ENCODE assay signal across 8 cellular contexts in genomic region chr18:54269924-54270844, GRCh38. TPM values are rescaled to one million over a fixed set of nuclear protein-coding genes. Genes with fewer than 3 reads are reported as not detected.
DNase-seq lines count a peak whose midpoint lies in the region; ATAC-seq and TF ChIP-seq lines count a peak whose summit lies in the region.

No MANE protein-coding gene starts in this region.

- DNase-seq in AG09309 (ENCODE audit: low read depth) (no peak), NCI-H526 treated with DMSO at 0.1 percent for 48 hours (lab: John Stamatoyannopoulos, UW) (peak; percentile 11), activated T-cell treated with anti-CD3 and anti-CD28 coated beads for 24 hours (ENCODE audit: low read depth) (peak; percentile 36), esophagus muscularis mucosa (ENCODE audit: extremely low spot score) (no peak), natural killer cell (peak; percentile 32), tibial artery (peak in 1 of 2 donors; percentile 71)

- H3K27me3 Mint-ChIP-seq in natural killer cell (ENCODE audit: low read depth in 2 of 2), result no peaks in the 10 kb centered on the region

- peaks cover 23 to 24% of the 10 kb centered on the region in 2 donors for H3K4me1 Mint-ChIP-seq in natural killer cell

- TF ChIP-seq POLR2A in esophagus muscularis mucosa (IDR thresholded peaks at IDR 0.05; ENCODE audit: low read depth), result no peak

- H3K4me3 ChIP-seq in AG09309 (ENCODE audit: control insufficient read depth, low read depth, low read length) (peak overlapping the region; percentile 79), esophagus muscularis mucosa (peak overlapping the region; percentile 72 to 83 (median 82)), tibial artery (peak overlapping the region; percentile 71 to 73)

- H3K27ac ChIP-seq in esophagus muscularis mucosa (replicated peaks in 1 of 4), result peak overlapping the region; percentile 87 to 91 (median 88)
- peak overlapping the region; percentile 88 to 90 for H3K27ac ChIP-seq in tibial artery

- H3K4me1 ChIP-seq in esophagus muscularis mucosa (peaks cover 7 to 22% (median 18%) of the 10 kb centered on the region in 4 donors), tibial artery (peaks cover 0 to 18% (median 7%) of the 10 kb centered on the region in 4 donors)

- WGBS in esophagus muscularis mucosa, result 12% methylated on average over 25 of the region's 25 CpGs

- peak; percentile 48 for TF ChIP-seq CTCF in AG09309 (IDR thresholded peaks at IDR 0.05; ENCODE audit: control insufficient read depth, insufficient read depth, low read depth, low read length, missing control alignments)
- TF ChIP-seq CTCF in esophagus muscularis mucosa (IDR thresholded peaks at IDR 0.05), result peak; percentile 26 to 45 (median 32)
- TF ChIP-seq CTCF in natural killer cell (IDR thresholded peaks at IDR 0.05), result peak; percentile 49
- TF ChIP-seq CTCF in tibial artery (IDR thresholded peaks at IDR 0.05), result peak; percentile 40 to 52

- no peaks in the 10 kb centered on the region for H3K9me3 Mint-ChIP-seq in natural killer cell

- H3K4me3 Mint-ChIP-seq in natural killer cell, result peak overlapping the region; percentile 96

- H3K36me3 ChIP-seq in esophagus muscularis mucosa, result no peaks in the 10 kb centered on the region
- no peaks in the 10 kb centered on the region for H3K36me3 ChIP-seq in tibial artery

- peak overlapping the region; percentile 80 to 98 for H3K27ac Mint-ChIP-seq in natural killer cell

- no peak for TF ChIP-seq EP300 in esophagus muscularis mucosa (IDR thresholded peaks at IDR 0.05)

- no peaks in the 10 kb centered on the region for H3K9me3 ChIP-seq in esophagus muscularis mucosa
- H3K9me3 ChIP-seq in tibial artery, result no peaks in the 10 kb centered on the region

- H3K27me3 ChIP-seq in esophagus muscularis mucosa, result no peaks in the 10 kb centered on the region
- H3K27me3 ChIP-seq in tibial artery, result no peaks in the 10 kb centered on the region

- ATAC-seq in GM18861 (IDR thresholded peaks at IDR 0.05; ENCODE audit: unreplicated experiment) (peak; percentile 25), HG03095 (IDR thresholded peaks at IDR 0.05; ENCODE audit: unreplicated experiment) (peak; percentile 27), natural killer cell (peak; percentile 25 to 47 (median 37))

- no peaks in the 10 kb centered on the region for H3K36me3 Mint-ChIP-seq in natural killer cell

- intact Hi-C loops in esophagus muscularis mucosa (cut with DNase I), result loop anchor here (2.0 kb wide), 1 partner anchor 45 kb away; the partner anchor contains the start of gene MBD2
- intact Hi-C loops in natural killer cell (cut with micrococcal nuclease), result loop anchor here (1.0 to 2.0 kb wide), 3 partner anchors 42 to 87 kb away; partner anchors contain the start of genes C18orf54, MBD2 and STARD6
- intact Hi-C loops in tibial artery (cut with DNase I; ENCODE audit: low total_unique reads), result loop anchor here (5.0 kb wide), 1 partner anchor 48 kb away; the partner anchor contains the start of gene MBD2

RNA-seq across cellular contexts. Expression of gene POLI, which starts 0.9 kb away (rescaled TPM):
- total RNA-seq in esophagus muscularis mucosa (10 to 100 TPM; 19.9 to 28.0 (median 23.1) TPM), natural killer cell (10 to 100 TPM; 20.0 to 31.3 (median 23.9) TPM)

RNA-seq across cellular contexts. Expression of gene MBD2, which starts 45.7 kb away (rescaled TPM):
- total RNA-seq in esophagus muscularis mucosa, result 10 to 100 TPM; 30.7 to 43.9 (median 40.8) TPM
- 100 to 1,000 TPM in 1 of 3 donors, 10 to 100 TPM in 2; 74.8 to 107 (median 92.3) TPM for total RNA-seq in natural killer cell

Comparison
In these comparisons a context has a peak if more than half of its experiments do, and no peak if none do; other contexts are left out.
1. DNase-seq: peak in NCI-H526 treated with DMSO at 0.1 percent for 48 hours (single experiment), activated T-cell treated with anti-CD3 and anti-CD28 coated beads for 24 hours (single experiment) and natural killer cell (single experiment); none in AG09309 (single experiment) and esophagus muscularis mucosa (single experiment).
2. Peak in every context shown above with its lines, with median percentiles within 50 percentile points of each other: H3K4me3 ChIP-seq, CTCF ChIP-seq and ATAC-seq.